21 cellular contexts compared by ENCODE assay signal in the genomic region with DNA sequence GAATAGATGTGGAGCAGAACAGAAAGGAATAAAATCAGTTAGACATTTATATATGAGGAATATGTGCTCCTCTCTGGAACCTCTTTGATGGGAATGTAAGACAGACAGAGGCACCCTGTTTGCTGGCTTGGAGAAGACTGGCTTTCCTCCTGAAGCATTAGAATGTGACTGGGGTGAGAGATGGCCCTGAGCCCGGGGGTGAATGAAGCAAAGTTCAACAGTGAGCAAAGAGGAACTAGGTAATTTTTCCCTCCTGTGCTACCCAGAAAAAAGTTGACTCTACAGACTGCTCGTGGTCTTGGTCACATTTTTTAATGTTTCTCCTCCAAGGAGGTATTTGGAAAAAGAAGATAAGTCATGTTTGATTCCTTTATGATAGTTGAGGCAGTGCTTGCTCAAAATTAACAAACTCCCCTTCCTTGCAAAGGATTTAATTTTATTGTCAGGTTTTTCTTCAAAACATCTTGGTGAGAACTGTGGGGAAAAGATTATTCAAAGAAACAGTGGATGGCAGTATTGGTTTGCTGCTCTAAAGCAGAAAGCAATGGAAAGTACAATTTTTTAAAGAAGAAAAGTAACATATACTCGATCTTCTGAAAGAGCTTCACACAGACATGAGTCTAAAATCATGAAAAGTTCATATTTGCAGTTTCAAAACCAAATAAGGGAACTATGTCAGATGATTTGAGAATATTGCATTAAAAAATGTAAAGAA.
A peak's percentile ranks its signal among the peaks of the same experiment; 100 is the strongest.
DNase-seq lines count a peak whose midpoint lies in the region; ATAC-seq and TF ChIP-seq lines count a peak whose summit lies in the region.
"Had no signal": no experiment of that assay in that cellular context is flagged by ENCODE, and none has a peak within 500 bp of the region (broad histone marks: within the 10 kb centered on the region; RNA-seq: fewer than 3 reads in every experiment).

No MANE protein-coding gene starts in this region.

- H3K9me3 ChIP-seq in GM23248 (ENCODE audit: low read depth) (no peaks in the 10 kb centered on the region), adipocyte (ENCODE audit: control insufficient read depth, low read length) (no peaks in the 10 kb centered on the region), neuronal stem cell (replicated peaks in 1 of 2; ENCODE audit: control insufficient read depth in 2 of 2, insufficient read depth in 1 of 2, low read depth in 1 of 2, low read length in 2 of 2) (no peaks in the 10 kb centered on the region)
- H3K9me3 ChIP-seq: BLaER1 treated with 17β-estradiol and CSF1 and Interleukin-3, amounts not matched to agents 10 nM and 100 nM; left lung; mucosa of descending colon had no signal

- TF ChIP-seq CTCF in fibroblast of the aortic adventitia (IDR thresholded peaks at IDR 0.05; ENCODE audit: insufficient read depth, low read length): peak; percentile 38

- no peak overlapping the region for H2BK5ac ChIP-seq in neuronal stem cell (ENCODE audit: low read length)

- no peaks in the 10 kb centered on the region for H3K79me2 ChIP-seq in GM23248 (ENCODE audit: insufficient read depth)

- peak; percentile 27 for DNase-seq in GM23248
- DNase-seq in adipocyte (ENCODE audit: low read depth): peak; percentile 34
- DNase-seq in fibroblast of the aortic adventitia (ENCODE audit: low read depth): peak; percentile 55
- peak; percentile 6 for DNase-seq in pons (ENCODE audit: low spot score)
- DNase-seq in neuronal stem cell (ENCODE audit: low spot score): no peak
- DNase-seq in DMS153 treated with DMSO at 0.1 percent for 48 hours (lab: John Stamatoyannopoulos, UW; ENCODE audit: unreplicated experiment): no peak
- DNase-seq: activated naive CD8-positive, alpha-beta T cell treated with anti-CD3 and anti-CD28 coated beads, Interleukin-2, amount 10 ng/mL, durations not matched to agents 7 days and 5 days; cerebellar nuclear complex; effector memory CD4-positive, alpha-beta T cell; foreskin melanocyte; left lung; mucosa of descending colon; NCI-H1092 treated with DMSO at 0.1 percent for 48 hours; NCI-H2081 treated with DMSO at 0.1 percent for 48 hours; NCI-H510A treated with DMSO at 0.1 percent for 48 hours; SHP77 treated with DMSO at 0.1 percent for 48 hours; stimulated activated CD4-positive, alpha-beta T cell treated with anti-CD3 and anti-CD28 coated beads, Interleukin-2, amount 100 ng/mL, for 48 hours; T-helper 17 cell had no signal

- H4K8ac ChIP-seq in neuronal stem cell (ENCODE audit: low read depth, low read length): no peak overlapping the region

- no peak overlapping the region for H2BK12ac ChIP-seq in neuronal stem cell (ENCODE audit: low read length)

- H2BK15ac ChIP-seq in neuronal stem cell (ENCODE audit: low read length): no peak overlapping the region

- 39 to 44% methylated on average over 3 of the region's 3 CpGs for WGBS in GM23248 (ENCODE audit: low coverage in 1 of 2, low lambda C conversion rate in 2 of 2, missing lambda C conversion rate in 2 of 2), 2 experiments
- no CpG with 5 or more reads among the region's 3 CpGs for WGBS in neuronal stem cell (ENCODE audit: extremely low coverage in 2 of 2, insufficient read length in 2 of 2, insufficient replicate concordance in 1 of 2), 2 donors

- H3K14ac ChIP-seq in neuronal stem cell (ENCODE audit: low read length): no peak overlapping the region

- no peak overlapping the region for H3K27ac ChIP-seq in GM23248
- H3K27ac ChIP-seq in neuronal stem cell (replicated peaks; ENCODE audit: low read length): no peak overlapping the region
- H3K27ac ChIP-seq: BLaER1 treated with 17β-estradiol and CSF1 and Interleukin-3, amounts not matched to agents 10 nM and 100 nM; KMS-11; left lung had no signal

- H3K9ac ChIP-seq in GM23248: no peak overlapping the region
- no peak overlapping the region for H3K9ac ChIP-seq in adipocyte (ENCODE audit: low read length)
- no peak overlapping the region for H3K9ac ChIP-seq in neuronal stem cell (ENCODE audit: low read depth, low read length, poor library complexity)
- H3K9ac ChIP-seq: BLaER1 treated with 17β-estradiol and CSF1 and Interleukin-3, amounts not matched to agents 10 nM and 100 nM; KMS-11 had no signal

- H3K79me1 ChIP-seq in neuronal stem cell (ENCODE audit: low read depth, low read length): no peaks in the 10 kb centered on the region

- H3F3A ChIP-seq in GM23248 (ENCODE audit: insufficient read depth): no peaks in the 10 kb centered on the region

- H3K27me3 ChIP-seq in GM23248 (replicated peaks; ENCODE audit: insufficient read depth) (no peaks in the 10 kb centered on the region), adipocyte (replicated peaks; ENCODE audit: control insufficient read depth, insufficient read depth, low read length) (no peaks in the 10 kb centered on the region), neuronal stem cell (ENCODE audit: control insufficient read depth in 3 of 3, insufficient read depth in 3 of 3, low read depth in 1 of 3, low read length in 3 of 3) (no peaks in the 10 kb centered on the region)
- H3K27me3 ChIP-seq: BLaER1 treated with 17β-estradiol and CSF1 and Interleukin-3, amounts not matched to agents 10 nM and 100 nM; left lung had no signal

- H2AFZ ChIP-seq in GM23248 (peak overlapping the region; percentile 37; the same call in 1 of the 2 replicates), neuronal stem cell (ENCODE audit: low read length) (no peak overlapping the region)

- H3K36me3 ChIP-seq in GM23248 (ENCODE audit: low read depth) (no peaks in the 10 kb centered on the region), adipocyte (ENCODE audit: control insufficient read depth, insufficient read depth, low read length, severe bottlenecking) (no peaks in the 10 kb centered on the region), neuronal stem cell (replicated peaks in 1 of 2; ENCODE audit: control insufficient read depth in 2 of 2, insufficient read depth in 2 of 2, low read length in 2 of 2) (no peaks in the 10 kb centered on the region)
- H3K36me3 ChIP-seq: BLaER1 treated with 17β-estradiol and CSF1 and Interleukin-3, amounts not matched to agents 10 nM and 100 nM; left lung had no signal

- H3K4me1 ChIP-seq in GM23248 (ENCODE audit: insufficient read depth) (no peaks in the 10 kb centered on the region), adipocyte (ENCODE audit: control insufficient read depth, insufficient read depth, low read length) (peaks cover 10% of the 10 kb centered on the region), neuronal stem cell (ENCODE audit: control insufficient read depth in 2 of 2, insufficient read depth in 1 of 2, low read depth in 1 of 2, low read length in 2 of 2) (no peaks in the 10 kb centered on the region)
- H3K4me1 ChIP-seq: left lung had no signal

- no peak overlapping the region for H3K4ac ChIP-seq in neuronal stem cell (ENCODE audit: low read length)

- no peak overlapping the region for H3K18ac ChIP-seq in neuronal stem cell (ENCODE audit: low read length)

- in situ Hi-C loops in GM23248 (cut with MboI): no loop called here

- ATAC-seq in HG03378 (IDR thresholded peaks at IDR 0.05; ENCODE audit: unreplicated experiment): no peak
- ATAC-seq: left lung, mucosa of descending colon, T-helper 17 cell had no signal

- H4K20me1 ChIP-seq in GM23248 (ENCODE audit: insufficient read depth): no peaks in the 10 kb centered on the region
- H4K20me1 ChIP-seq: BLaER1 treated with 17β-estradiol and CSF1 and Interleukin-3, amounts not matched to agents 10 nM and 100 nM had no signal

- no peaks in the 10 kb centered on the region for H3K9me2 ChIP-seq in GM23248 (ENCODE audit: insufficient read depth)

- no peak overlapping the region for H3K23ac ChIP-seq in neuronal stem cell (ENCODE audit: low read depth, low read length, poor library complexity)

- no peak overlapping the region for H4K91ac ChIP-seq in neuronal stem cell (ENCODE audit: low read depth, low read length, poor library complexity)

- H3K4me2 ChIP-seq in GM23248 (ENCODE audit: unreplicated experiment) (no peak overlapping the region), neuronal stem cell (ENCODE audit: insufficient read depth, low read length, poor library complexity, severe bottlenecking) (no peak overlapping the region)
- H3K4me2 ChIP-seq: KMS-11 had no signal

- no peak overlapping the region for H2BK120ac ChIP-seq in neuronal stem cell (ENCODE audit: low read depth, low read length)

- H2AK5ac ChIP-seq in neuronal stem cell (ENCODE audit: low read depth, low read length): no peak overlapping the region

- H3K4me3 ChIP-seq in GM23248 (no peak overlapping the region), adipocyte (ENCODE audit: low read length) (no peak overlapping the region), fibroblast of the aortic adventitia (ENCODE audit: low read depth, low read length) (no peak overlapping the region), neuronal stem cell (ENCODE audit: low read length in 2 of 2) (no peak overlapping the region)
- H3K4me3 ChIP-seq: BLaER1 treated with 17β-estradiol and CSF1 and Interleukin-3, amounts not matched to agents 10 nM and 100 nM; left lung; mucosa of descending colon had no signal

Comparison
In these comparisons a context has a peak if more than half of its experiments do, and no peak if none do; other contexts are left out.
1. DNase-seq: peak in GM23248 (single experiment), adipocyte (single experiment), fibroblast of the aortic adventitia (single experiment) and pons (single experiment); none in neuronal stem cell (single experiment) and DMS153 treated with DMSO at 0.1 percent for 48 hours (single experiment).